Comparison of ENCODE assay signal across 8 cellular contexts in the genomic region with DNA sequence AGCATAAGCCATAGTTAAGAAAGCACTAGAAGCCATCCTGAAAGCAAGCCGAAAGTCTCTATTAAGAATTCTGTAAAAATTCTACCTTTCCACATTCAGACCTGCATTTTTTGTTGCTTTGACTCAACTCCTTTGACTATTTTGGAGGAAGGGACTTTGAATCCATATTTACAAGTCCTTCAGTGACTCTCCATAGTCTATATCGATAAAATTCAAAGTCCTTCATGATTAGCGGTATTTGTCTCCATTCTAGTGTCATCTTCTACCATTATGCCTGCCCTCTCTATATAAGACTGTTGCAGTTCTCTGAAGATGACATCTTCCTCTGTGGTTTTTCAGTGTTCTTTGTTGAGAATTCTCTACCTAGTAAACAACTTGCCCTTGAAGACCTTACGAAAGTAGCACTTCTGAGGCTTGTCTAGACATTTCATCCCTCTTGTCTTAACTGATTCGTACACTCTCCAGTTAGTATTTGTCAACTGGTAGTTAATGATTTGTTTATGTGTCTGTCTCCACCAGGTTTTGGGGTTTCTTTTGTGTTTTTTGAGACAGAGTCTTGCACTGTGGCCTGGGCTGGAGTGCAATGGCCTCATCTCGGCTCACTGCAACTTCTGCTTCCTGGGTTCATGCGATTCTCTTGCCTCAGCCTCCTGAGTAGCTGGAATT. TPM values are rescaled to one million over a fixed set of nuclear protein-coding genes. Genes with fewer than 3 reads are reported as not detected.
DNase-seq lines count a peak whose midpoint lies in the region; ATAC-seq and TF ChIP-seq lines count a peak whose summit lies in the region.

No MANE protein-coding gene starts in this region.

- TF ChIP-seq CTCF in KMS-11 (conservative IDR thresholded peaks at IDR 0.05; ENCODE audit: low read depth, low read length): no peak
- TF ChIP-seq CTCF in suprapubic skin (IDR thresholded peaks at IDR 0.05): no peak

- peaks cover 43% of the 10 kb centered on the region for H3K36me3 Mint-ChIP-seq in effector memory CD8-positive, alpha-beta T cell (ENCODE audit: insufficient read depth)

- 83% methylated on average over 7 of the region's 7 CpGs for WGBS in suprapubic skin

- H3K27ac ChIP-seq in KMS-11 (peak overlapping the region; percentile 86), suprapubic skin (no peak overlapping the region)

- H3K4me1 ChIP-seq in KMS-11 (ENCODE audit: low read depth, poor library complexity, severe bottlenecking): peaks cover 56% of the 10 kb centered on the region
- H3K4me1 ChIP-seq in suprapubic skin: peaks cover 23% of the 10 kb centered on the region

- H3K27me3 Mint-ChIP-seq in effector memory CD8-positive, alpha-beta T cell: no peaks in the 10 kb centered on the region

- H3K9ac ChIP-seq in KMS-11: peak overlapping the region; percentile 48

- H3K36me3 ChIP-seq in KMS-11 (ENCODE audit: insufficient read depth) (no peaks in the 10 kb centered on the region), suprapubic skin (no peaks in the 10 kb centered on the region)

- peak overlapping the region; percentile 81 for H3K4me2 ChIP-seq in KMS-11

- H3K27ac Mint-ChIP-seq in effector memory CD8-positive, alpha-beta T cell: peak overlapping the region; percentile 99

- no peak overlapping the region for H3K4me3 ChIP-seq in KMS-11 (IDR thresholded peaks at IDR 0.05; ENCODE audit: insufficient read depth, low read depth, low read length)
- peak overlapping the region; percentile 100 for H3K4me3 ChIP-seq in suprapubic skin

- DNase-seq in effector memory CD8-positive, alpha-beta T cell: peak; percentile 54 to 63 (median 55)
- no peak for DNase-seq in suprapubic skin (ENCODE audit: low spot score in 2 of 2)
- DNase-seq in A172 (ENCODE audit: low spot score): no peak
- DNase-seq in NCI-H2227 (lab: John Stamatoyannopoulos, UW; ENCODE audit: unreplicated experiment): no peak
- no peak for DNase-seq in HPDE6-E6E7 (ENCODE audit: extremely low spot score)

- no peak for TF ChIP-seq POLR2A in GM18505 (IDR thresholded peaks at IDR 0.05; ENCODE audit: borderline replicate concordance, extremely low read depth, insufficient read depth, insufficient read length)
- no peak for TF ChIP-seq POLR2A in suprapubic skin (IDR thresholded peaks at IDR 0.05)

- peaks cover 53% of the 10 kb centered on the region for H3K79me2 ChIP-seq in KMS-11 (ENCODE audit: insufficient read depth, low read depth)

- H3K4me3 Mint-ChIP-seq in effector memory CD8-positive, alpha-beta T cell: peak overlapping the region; percentile 91 to 94

- no peaks in the 10 kb centered on the region for H3K27me3 ChIP-seq in KMS-11 (ENCODE audit: insufficient read depth, low read depth)
- no peaks in the 10 kb centered on the region for H3K27me3 ChIP-seq in suprapubic skin

- H4K20me1 ChIP-seq in KMS-11 (ENCODE audit: insufficient read depth): peaks cover 7% of the 10 kb centered on the region; the same call in 1 of the 2 replicates

- no peaks in the 10 kb centered on the region for H3K9me3 ChIP-seq in suprapubic skin

- no peak for TF ChIP-seq EP300 in suprapubic skin (IDR thresholded peaks at IDR 0.05)

- H3K9me3 Mint-ChIP-seq in effector memory CD8-positive, alpha-beta T cell: no peaks in the 10 kb centered on the region

- no peak overlapping the region for H2AFZ ChIP-seq in KMS-11 (ENCODE audit: low read depth)

- H3K4me1 Mint-ChIP-seq in effector memory CD8-positive, alpha-beta T cell (ENCODE audit: low read depth in 2 of 2): peaks cover 37 to 42% of the 10 kb centered on the region in 2 donors

- ATAC-seq in GM18505 (IDR thresholded peaks at IDR 0.05; ENCODE audit: unreplicated experiment) (peak; percentile 35), GM21717 (IDR thresholded peaks at IDR 0.05; ENCODE audit: unreplicated experiment) (peak; percentile 43)
- peak; percentile 47 for ATAC-seq in effector memory CD8-positive, alpha-beta T cell (replicated peaks)

RNA-seq across cellular contexts. Expression of a gene that starts 1.7 kb away (rescaled TPM):
- 10 to 100 TPM; 39.8 to 52.7 (median 47.9) TPM for total RNA-seq in suprapubic skin
- 39.9 and 40.7 TPM in 2 replicates for total RNA-seq in A172 (2014; rRNA removed; shearing (Covaris generic))

Comparison
In these comparisons a context has a peak if more than half of its experiments do, and no peak if none do; other contexts are left out.
1. DNase-seq: peak in effector memory CD8-positive, alpha-beta T cell (3 of 3); none in suprapubic skin (0 of 2), A172 (single experiment), NCI-H2227 (single experiment) and HPDE6-E6E7 (single experiment).
2. Peak in every context shown above with its lines, with median percentiles within 50 percentile points of each other: ATAC-seq.